Comparison of ENCODE assay signal across 16 cellular contexts in the genomic region with DNA sequence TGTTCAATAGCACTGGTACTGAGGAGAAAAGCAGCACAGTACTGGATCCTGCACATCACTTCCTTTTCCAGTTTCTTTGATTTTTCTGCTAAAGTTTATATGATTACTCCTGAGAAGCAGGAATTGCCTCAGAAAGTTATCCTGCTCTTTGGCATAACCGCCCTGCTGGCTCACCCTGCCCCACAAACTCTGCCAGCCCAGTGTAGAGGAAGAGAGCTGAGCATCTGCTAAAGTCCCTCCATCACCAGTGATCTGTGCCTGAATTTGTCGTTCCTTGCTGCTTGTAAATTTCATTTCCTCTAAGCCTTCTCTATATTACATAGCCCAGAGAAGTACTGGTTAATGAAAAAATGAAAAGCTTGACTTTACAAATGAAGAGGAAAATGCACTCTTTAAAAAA.
"Had no signal": no experiment of that assay in that cellular context is flagged by ENCODE, and none has a peak within 500 bp of the region (broad histone marks: within the 10 kb centered on the region; RNA-seq: fewer than 3 reads in every experiment).

No MANE protein-coding gene starts in this region.

- H3K79me2 ChIP-seq: parathyroid adenoma had no signal

- DNase-seq: activated CD4-positive, alpha-beta T cell treated with anti-CD3 and anti-CD28 coated beads for 48 hours; activated CD8-positive, alpha-beta memory T cell treated with anti-CD3 and anti-CD28 coated beads, Interleukin-2, amount 50 U/mL, for 48 hours; activated CD8-positive, alpha-beta T cell treated with anti-CD3 and anti-CD28 coated beads, Interleukin-2, amount 10 ng/mL, durations not matched to agents 7 days and 5 days; activated naive CD4-positive, alpha-beta T cell; aorta; effector CD8-positive, alpha-beta T cell; kidney; left ventricle myocardium superior; mesendoderm; small intestine had no signal

- H3K4me1 Mint-ChIP-seq: neural crest cell had no signal

- H3K27me3 ChIP-seq: gastroesophageal sphincter had no signal

- H3K36me3 Mint-ChIP-seq: WTC11 had no signal

- H3K4me3 ChIP-seq: coronary artery, gastroesophageal sphincter had no signal

- ATAC-seq: activated CD8-positive, alpha-beta T cell treated with anti-CD3 and anti-CD28 coated beads, Interleukin-2, amount 10 ng/mL, durations not matched to agents 7 days and 5 days; gastroesophageal sphincter; left ventricle myocardium superior had no signal

- H3K9ac ChIP-seq: parathyroid adenoma had no signal

- H3K9me3 ChIP-seq: gastroesophageal sphincter had no signal

- H3K36me3 ChIP-seq: gastroesophageal sphincter had no signal

- H2AFZ ChIP-seq: parathyroid adenoma had no signal

- H3K27ac ChIP-seq: coronary artery, parathyroid adenoma had no signal

- H3K27ac Mint-ChIP-seq: activated CD8-positive, alpha-beta T cell treated with anti-CD3 and anti-CD28 coated beads, Interleukin-2, amount 10 ng/mL, durations not matched to agents 7 days and 5 days; activated T-helper 1 cell treated with anti-CD3 and anti-CD28 coated beads, Interleukin-12 subunit alpha, Interleukin-12 subunit beta, Interleukin-2, Interleukin-4 antibody, amounts not matched to agents 30 ng/mL and 10 ng/mL and 1 ng/mL, durations not matched to agents 14 hours and 24 hours and 36 hours; WTC11 had no signal

- H3K4me3 Mint-ChIP-seq: activated CD8-positive, alpha-beta T cell treated with anti-CD3 and anti-CD28 coated beads, Interleukin-2, amount 10 ng/mL, durations not matched to agents 7 days and 5 days; activated T-helper 1 cell treated with anti-CD3 and anti-CD28 coated beads, Interleukin-12 subunit alpha, Interleukin-12 subunit beta, Interleukin-2, Interleukin-4 antibody, amounts not matched to agents 30 ng/mL and 10 ng/mL and 1 ng/mL, durations not matched to agents 14 hours and 24 hours and 36 hours; neural crest cell; WTC11 had no signal

- H3K4me1 ChIP-seq: parathyroid adenoma had no signal
